In genomic region chr6:146999766-147000165, GRCh38 we compare ENCODE assay signal across 2 cellular contexts.
TF ChIP-seq lines count a peak whose summit lies in the region.

No MANE protein-coding gene starts in this region.

TF ChIP-seq in IMR-90, 13 proteins besides CTCF, POLR2A, EP300 and RAD21:
- TF ChIP-seq NFE2L2 (IDR thresholded peaks at IDR 0.05; ENCODE audit: low read depth, low read length) (no peak), ELK1 (IDR thresholded peaks at IDR 0.05; ENCODE audit: borderline replicate concordance, low read depth, low read length) (no peak), RCOR1 (IDR thresholded peaks at IDR 0.05; ENCODE audit: insufficient replicate concordance, low read length) (no peak), CEBPB (IDR thresholded peaks at IDR 0.05; ENCODE audit: low read depth, low read length) (no peak), MAZ (IDR thresholded peaks at IDR 0.05; ENCODE audit: borderline replicate concordance, low read depth, low read length) (no peak), MAFK (IDR thresholded peaks at IDR 0.05; ENCODE audit: low read depth, low read length) (no peak), SMC3 (IDR thresholded peaks at IDR 0.05; ENCODE audit: low read depth, low read length) (no peak), CHD1 (IDR thresholded peaks at IDR 0.05; ENCODE audit: low read depth, low read length) (no peak), FOS (IDR thresholded peaks at IDR 0.05; ENCODE audit: low read depth, low read length) (no peak), RFX5 (IDR thresholded peaks at IDR 0.05; ENCODE audit: low read depth, low read length) (no peak), BHLHE40 (IDR thresholded peaks at IDR 0.05; ENCODE audit: low read depth, low read length) (no peak), MXI1 (IDR thresholded peaks at IDR 0.05; ENCODE audit: borderline replicate concordance, low read depth, low read length) (no peak)
- TF ChIP-seq, protein P1, sequence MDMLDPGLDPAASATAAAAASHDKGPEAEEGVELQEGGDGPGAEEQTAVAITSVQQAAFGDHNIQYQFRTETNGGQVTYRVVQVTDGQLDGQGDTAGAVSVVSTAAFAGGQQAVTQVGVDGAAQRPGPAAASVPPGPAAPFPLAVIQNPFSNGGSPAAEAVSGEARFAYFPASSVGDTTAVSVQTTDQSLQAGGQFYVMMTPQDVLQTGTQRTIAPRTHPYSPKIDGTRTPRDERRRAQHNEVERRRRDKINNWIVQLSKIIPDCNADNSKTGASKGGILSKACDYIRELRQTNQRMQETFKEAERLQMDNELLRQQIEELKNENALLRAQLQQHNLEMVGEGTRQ (IDR thresholded peaks at IDR 0.05; ENCODE audit: low read depth, low read length), result no peak

TF ChIP-seq in H1, 55 proteins besides CTCF, POLR2A, EP300 and RAD21:
- no peak for TF ChIP-seq ZNF274 (IDR thresholded peaks at IDR 0.05; ENCODE audit: borderline replicate concordance, extremely low read depth, low read length)
- no peak for TF ChIP-seq PHF8 (conservative IDR thresholded peaks at IDR 0.05; ENCODE audit: low read depth, low read length)
- no peak for TF ChIP-seq TAF7 (optimal IDR thresholded peaks at IDR 0.05; ENCODE audit: borderline replicate concordance, low read depth, low read length)
- TF ChIP-seq, protein P2, sequence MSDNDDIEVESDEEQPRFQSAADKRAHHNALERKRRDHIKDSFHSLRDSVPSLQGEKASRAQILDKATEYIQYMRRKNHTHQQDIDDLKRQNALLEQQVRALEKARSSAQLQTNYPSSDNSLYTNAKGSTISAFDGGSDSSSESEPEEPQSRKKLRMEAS (IDR thresholded peaks at IDR 0.05), result no peak
- TF ChIP-seq SAP30 (IDR thresholded peaks at IDR 0.05; ENCODE audit: insufficient read depth, insufficient replicate concordance, low read length), result no peak
- TF ChIP-seq BACH1 (IDR thresholded peaks at IDR 0.05; ENCODE audit: low read length), result no peak
- no peak for TF ChIP-seq SP1 (IDR thresholded peaks at IDR 0.05; ENCODE audit: low read depth, low read length)
- no peak for TF ChIP-seq CHD7 (IDR thresholded peaks at IDR 0.05; ENCODE audit: insufficient replicate concordance, low read length)
- TF ChIP-seq NANOG (IDR thresholded peaks at IDR 0.05; ENCODE audit: insufficient read depth, low read depth, low read length, poor library complexity, severe bottlenecking), result no peak
- no peak for TF ChIP-seq KDM4A (IDR thresholded peaks at IDR 0.05; ENCODE audit: low read depth, low read length, severe bottlenecking)
- TF ChIP-seq BRCA1 (IDR thresholded peaks at IDR 0.05; ENCODE audit: low read depth, low read length), result no peak
- TF ChIP-seq SP4 (IDR thresholded peaks at IDR 0.05; ENCODE audit: low read length), result no peak
- TF ChIP-seq GABPA (IDR thresholded peaks at IDR 0.05; ENCODE audit: borderline replicate concordance, insufficient read depth, low read length), result no peak
- no peak for TF ChIP-seq RFX5 (IDR thresholded peaks at IDR 0.05; ENCODE audit: borderline replicate concordance, low read depth, low read length)
- TF ChIP-seq RBBP5 (IDR thresholded peaks at IDR 0.05; ENCODE audit: borderline replicate concordance, low read depth, low read length), result no peak
